In genomic region chr6:41941280-41942044, GRCh38 we compare ENCODE assay signal across 8 cellular contexts. TPM values are rescaled to one million over a fixed set of nuclear protein-coding genes. Genes with fewer than 3 reads are reported as not detected.
DNase-seq lines count a peak whose midpoint lies in the region; ATAC-seq and TF ChIP-seq lines count a peak whose summit lies in the region.

TSS of gene CCND3 (minus strand) at chr6:41941808. CDS start at chr6:41941649, 159 bp downstream.

- peak; percentile 81 for ATAC-seq in GM21515 (IDR thresholded peaks at IDR 0.05; ENCODE audit: unreplicated experiment)

- peak; percentile 90 for TF ChIP-seq POLR2A in erythroblast (IDR thresholded peaks at IDR 0.05; ENCODE audit: low read length)

- DNase-seq in DMS 273 treated with DMSO at 0.1 percent for 48 hours (lab: John Stamatoyannopoulos, UW) (peak; percentile 56), HuH-7 (ENCODE audit: low spot score) (peak; percentile 81), OCI-M2 (lab: John Stamatoyannopoulos, UW; ENCODE audit: unreplicated experiment) (peak; percentile 86), activated T-cell treated with anti-CD3 and anti-CD28 coated beads for 48 hours (ENCODE audit: low read depth) (peak; percentile 93), erythroblast (lab: John Stamatoyannopoulos, UW) (peak; percentile 94 to 95), myocyte (ENCODE audit: low read depth) (peak; percentile 96)
- DNase-seq in stimulated activated CD8-positive, alpha-beta memory T cell treated with anti-CD3 and anti-CD28 coated beads, Interleukin-7, amount 100 ng/mL, for 4 hours (ENCODE audit: low read depth in 2 of 2), result peak; percentile 58 to 86

RNA-seq across cellular contexts. Expression of gene CCND3, which starts in this region (rescaled TPM):
- total RNA-seq in myocyte, result 169 and 170 TPM in 2 replicates
- 75.7 TPM for polyA plus RNA-seq in myocyte (2012)

Comparison
In these comparisons a context has a peak if more than half of its experiments do, and no peak if none do; other contexts are left out.
1. Peak in every context shown above with its lines: DNase-seq and ATAC-seq.